23 cellular contexts compared by ENCODE assay signal in genomic region chr1:173285046-173285445, GRCh38.
DNase-seq lines count a peak whose midpoint lies in the region; ATAC-seq and TF ChIP-seq lines count a peak whose summit lies in the region.
"Had no signal": no experiment of that assay in that cellular context is flagged by ENCODE, and none has a peak within 500 bp of the region (broad histone marks: within the 10 kb centered on the region; RNA-seq: fewer than 3 reads in every experiment).

No MANE protein-coding gene starts in this region.

- H3K9ac ChIP-seq in OCI-LY3 (ENCODE audit: low read length): no peak overlapping the region
- no peak overlapping the region for H3K9ac ChIP-seq in trophoblast cell (ENCODE audit: low read length)

- ATAC-seq in activated CD8-positive, alpha-beta T cell treated with anti-CD3 and anti-CD28 coated beads for 36 hours: no peak
- ATAC-seq in T-cell (replicated peaks in 1 of 4) (no peak), GM18511 (IDR thresholded peaks at IDR 0.05; ENCODE audit: unreplicated experiment) (no peak)
- ATAC-seq: HCT116, Right ventricle myocardium inferior had no signal

- CTCF ChIA-PET in activated CD8-positive, alpha-beta T cell treated with anti-CD3 and anti-CD28 coated beads for 36 hours (lab: Charles Lee): interaction anchor here (1.5 kb wide), 1 partner anchor 540 kb away, joined by 4 read pairs; no protein-coding TSS in a partner anchor
- CTCF ChIA-PET in T-cell (lab: Charles Lee): no interaction called here

- WGBS in trophoblast cell (ENCODE audit: extremely low coverage, insufficient coverage, insufficient read length): no CpG with 5 or more reads among the region's 3 CpGs

- H3K27ac ChIP-seq in OCI-LY3 (ENCODE audit: low read length) (no peak overlapping the region), trophoblast cell (ENCODE audit: low read depth, low read length) (no peak overlapping the region)
- H3K27ac ChIP-seq: 22Rv1, PC-9 had no signal

- no peak overlapping the region for H3K4ac ChIP-seq in trophoblast cell (ENCODE audit: low read depth, low read length)

- no peaks in the 10 kb centered on the region for H3K9me3 Mint-ChIP-seq in activated CD8-positive, alpha-beta T cell treated with anti-CD3 and anti-CD28 coated beads for 36 hours
- H3K9me3 Mint-ChIP-seq in T-cell: peaks cover 0 to 6% (median 2%) of the 10 kb centered on the region in 3 donors

- H3K79me1 ChIP-seq in trophoblast cell (ENCODE audit: low read length): no peaks in the 10 kb centered on the region

- no peak for TF ChIP-seq CTCF in OCI-LY3 (IDR thresholded peaks at IDR 0.05; ENCODE audit: low read depth, low read length)
- no peak for TF ChIP-seq CTCF in activated CD8-positive, alpha-beta T cell treated with anti-CD3 and anti-CD28 coated beads for 36 hours (IDR thresholded peaks at IDR 0.05)

- H3K4me3 ChIP-seq in OCI-LY3 (ENCODE audit: low read length): no peak overlapping the region
- no peak overlapping the region for H3K4me3 ChIP-seq in trophoblast cell (ENCODE audit: low read depth, low read length)
- H3K4me3 ChIP-seq: PC-9 had no signal

- H3K27me3 ChIP-seq in OCI-LY3 (ENCODE audit: low read depth, low read length) (no peaks in the 10 kb centered on the region), trophoblast cell (ENCODE audit: insufficient read depth, low read length) (no peaks in the 10 kb centered on the region)
- H3K27me3 ChIP-seq: BE2C had no signal

- no peak overlapping the region for H2BK120ac ChIP-seq in trophoblast cell (ENCODE audit: insufficient read depth, low read length, poor library complexity)

- H3K18ac ChIP-seq in trophoblast cell (ENCODE audit: low read length): no peak overlapping the region

- H4K12ac ChIP-seq in trophoblast cell (ENCODE audit: low read depth, low read length): no peak overlapping the region

- DNase-seq in SIG-M5 treated with dmso at 0.1 percent for 504 hours (lab: John Stamatoyannopoulos, UW; ENCODE audit: unreplicated experiment) (peak; percentile 9), SIG-M5 (lab: John Stamatoyannopoulos, UW) (no peak), NCI-H460 (ENCODE audit: extremely low read depth, low read depth) (peak; percentile 18), trophoblast cell (no peak), T-cell (no peak)
- no peak for DNase-seq in activated CD8-positive, alpha-beta T cell treated with anti-CD3 and anti-CD28 coated beads for 36 hours
- DNase-seq: BE2C, Calu3, DMS79 treated with DMSO at 0.1 percent for 48 hours, GF-D8, NCI-H1417, NCI-H1694, NCI-H2029 treated with DMSO at 0.1 percent for 48 hours, NCI-H446 treated with DMSO at 0.1 percent for 48 hours, NCI-H526 treated with DMSO at 0.1 percent for 48 hours, PC-9, T-helper 1 cell had no signal

- H2AFZ ChIP-seq in OCI-LY3 (ENCODE audit: low read depth, low read length) (no peak overlapping the region), trophoblast cell (ENCODE audit: insufficient read depth, low read length, poor library complexity) (no peak overlapping the region)
- H2AFZ ChIP-seq: PC-9 had no signal

- no peak overlapping the region for H3K27ac Mint-ChIP-seq in activated CD8-positive, alpha-beta T cell treated with anti-CD3 and anti-CD28 coated beads for 36 hours
- no peak overlapping the region for H3K27ac Mint-ChIP-seq in T-cell

- intact Hi-C loops in activated CD8-positive, alpha-beta T cell treated with anti-CD3 and anti-CD28 coated beads for 36 hours (cut with micrococcal nuclease): no loop called here

- peak overlapping the region; percentile 37 for H3K4me2 ChIP-seq in OCI-LY3 (ENCODE audit: low read length)
- no peak overlapping the region for H3K4me2 ChIP-seq in trophoblast cell (ENCODE audit: low read length)
- H3K4me2 ChIP-seq: PC-9 had no signal

- H3K36me3 ChIP-seq in OCI-LY3 (replicated peaks; ENCODE audit: low read depth, low read length) (no peaks in the 10 kb centered on the region), trophoblast cell (ENCODE audit: control insufficient read depth in 1 of 2, insufficient read depth in 2 of 2, low read length in 2 of 2) (no peaks in the 10 kb centered on the region)
- H3K36me3 ChIP-seq: BE2C had no signal

- no peak overlapping the region for H4K8ac ChIP-seq in trophoblast cell (ENCODE audit: low read depth, low read length)

- no peak overlapping the region for H3K14ac ChIP-seq in trophoblast cell (ENCODE audit: low read length)

- H4K20me1 ChIP-seq in OCI-LY3 (ENCODE audit: insufficient read depth, low read length): no peaks in the 10 kb centered on the region

- H3K79me2 ChIP-seq in OCI-LY3 (ENCODE audit: low read length) (no peaks in the 10 kb centered on the region), trophoblast cell (ENCODE audit: control insufficient read depth, insufficient read depth, low read length, poor library complexity) (no peaks in the 10 kb centered on the region)

- H4K91ac ChIP-seq in trophoblast cell (ENCODE audit: low read depth, low read length): no peak overlapping the region

- no peak overlapping the region for H2BK12ac ChIP-seq in trophoblast cell (ENCODE audit: low read length)

- H2BK5ac ChIP-seq in trophoblast cell (ENCODE audit: low read depth, low read length, poor library complexity): no peak overlapping the region

- H3K9me3 ChIP-seq in OCI-LY3 (ENCODE audit: insufficient read depth, low read length): no peaks in the 10 kb centered on the region
- H3K9me3 ChIP-seq in trophoblast cell (ENCODE audit: insufficient read depth, low read depth, low read length): no peaks in the 10 kb centered on the region
- H3K9me3 ChIP-seq: BE2C had no signal

- no peaks in the 10 kb centered on the region for H3K36me3 Mint-ChIP-seq in activated CD8-positive, alpha-beta T cell treated with anti-CD3 and anti-CD28 coated beads for 36 hours (ENCODE audit: low read depth)
- peaks cover 4% of the 10 kb centered on the region for H3K36me3 Mint-ChIP-seq in T-cell
- H3K36me3 Mint-ChIP-seq: CD14-positive monocyte had no signal

- peaks cover 7% of the 10 kb centered on the region for H3K27me3 Mint-ChIP-seq in activated CD8-positive, alpha-beta T cell treated with anti-CD3 and anti-CD28 coated beads for 36 hours
- no peaks in the 10 kb centered on the region for H3K27me3 Mint-ChIP-seq in T-cell

- no peak overlapping the region for H3K23ac ChIP-seq in trophoblast cell (ENCODE audit: low read length)

- no peak overlapping the region for H2AK5ac ChIP-seq in trophoblast cell (ENCODE audit: low read length)

- peaks cover 2% of the 10 kb centered on the region for H3K4me1 Mint-ChIP-seq in activated CD8-positive, alpha-beta T cell treated with anti-CD3 and anti-CD28 coated beads for 36 hours (ENCODE audit: low read depth)
- no peaks in the 10 kb centered on the region for H3K4me1 Mint-ChIP-seq in T-cell

- POLR2A ChIA-PET in activated CD8-positive, alpha-beta T cell treated with anti-CD3 and anti-CD28 coated beads for 36 hours (lab: Charles Lee): no interaction called here
- POLR2A ChIA-PET in T-cell (lab: Charles Lee): no interaction called here

- H3K4me3 Mint-ChIP-seq in activated CD8-positive, alpha-beta T cell treated with anti-CD3 and anti-CD28 coated beads for 36 hours: no peak overlapping the region
- H3K4me3 Mint-ChIP-seq in T-cell: no peak overlapping the region
- H3K4me3 Mint-ChIP-seq: CD14-positive monocyte had no signal

- H3K4me1 ChIP-seq in OCI-LY3 (ENCODE audit: low read length) (peaks cover 16% of the 10 kb centered on the region), trophoblast cell (ENCODE audit: control insufficient read depth in 1 of 2, insufficient read depth in 2 of 2, low read length in 2 of 2) (no peaks in the 10 kb centered on the region)
- H3K4me1 ChIP-seq: BE2C had no signal

Comparison
In these comparisons a context has a peak if more than half of its experiments do, and no peak if none do; other contexts are left out.
1. DNase-seq: peak in SIG-M5 treated with dmso at 0.1 percent for 504 hours (single experiment) and NCI-H460 (single experiment); none in SIG-M5 (single experiment), trophoblast cell (0 of 2), activated CD8-positive, alpha-beta T cell treated with anti-CD3 and anti-CD28 coated beads for 36 hours (single experiment) and T-cell (0 of 34).